ENCODE assay signal across 1 cellular context in the genomic region with DNA sequence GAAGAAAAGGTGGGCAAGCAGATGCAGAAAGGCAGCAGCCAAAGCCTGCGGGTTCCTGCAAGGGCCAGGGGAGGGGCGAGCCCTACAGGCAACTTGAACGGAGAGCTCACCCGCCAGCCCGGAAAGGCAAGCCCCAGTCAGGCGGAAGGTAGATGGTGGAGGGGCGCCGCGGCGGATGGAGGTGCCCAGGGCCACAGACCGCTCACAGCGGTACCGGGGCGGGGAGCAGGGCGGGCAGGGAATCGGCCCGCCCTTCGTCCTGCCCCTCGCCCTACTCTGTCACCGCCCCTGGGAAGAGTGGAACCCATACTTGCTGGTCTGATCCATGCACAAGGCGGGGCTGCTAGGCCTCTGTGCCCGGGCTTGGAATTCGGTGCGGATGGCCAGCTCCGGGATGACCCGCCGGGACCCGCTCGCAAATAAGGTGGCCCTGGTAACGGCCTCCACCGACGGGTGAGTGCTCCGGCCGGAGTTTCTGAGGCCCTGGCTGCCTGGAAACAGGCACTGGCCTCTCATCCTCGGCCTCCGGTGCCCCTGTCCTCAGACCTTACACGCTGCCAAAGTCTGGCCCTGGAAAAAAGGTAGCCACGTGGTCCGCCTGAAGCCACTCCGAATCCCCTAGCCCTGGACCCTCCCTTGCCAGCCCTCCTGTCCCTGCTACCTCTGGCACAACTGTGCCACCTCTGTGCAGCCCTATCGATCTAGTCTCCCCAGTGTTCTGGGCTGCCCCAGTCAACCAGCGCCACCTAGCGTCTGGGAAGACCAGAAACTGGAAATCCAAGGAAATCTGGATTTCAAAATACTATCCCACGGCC.
TF ChIP-seq lines count a peak whose summit lies in the region.

A gene (plus strand): TSS at position 307 of the 815 bp plus-strand sequence. CDS start 19 bp downstream, at position 326.

TF ChIP-seq in HepG2, 621 proteins besides CTCF, POLR2A, EP300 and RAD21 (continued from another document and continues in another):
- TF ChIP-seq AGO1 (IDR thresholded peaks at IDR 0.05; ENCODE audit: low read depth, low read length, poor library complexity, severe bottlenecking): peak; percentile 87
- TF ChIP-seq HOXA5 (CRISPR knock-in tag; IDR thresholded peaks at IDR 0.05): peak; percentile 95
- peak; percentile 98; the same call in 1 of the 2 replicates for TF ChIP-seq EED (CRISPR knock-in tag; IDR thresholded peaks at IDR 0.05)
- peak; percentile 97 for TF ChIP-seq ZSCAN9 (CRISPR knock-in tag; IDR thresholded peaks at IDR 0.05; ENCODE audit: borderline replicate concordance)
- no peak for TF ChIP-seq SUZ12 (IDR thresholded peaks at IDR 0.05; ENCODE audit: low read depth, low read length)
- TF ChIP-seq, protein P1, sequence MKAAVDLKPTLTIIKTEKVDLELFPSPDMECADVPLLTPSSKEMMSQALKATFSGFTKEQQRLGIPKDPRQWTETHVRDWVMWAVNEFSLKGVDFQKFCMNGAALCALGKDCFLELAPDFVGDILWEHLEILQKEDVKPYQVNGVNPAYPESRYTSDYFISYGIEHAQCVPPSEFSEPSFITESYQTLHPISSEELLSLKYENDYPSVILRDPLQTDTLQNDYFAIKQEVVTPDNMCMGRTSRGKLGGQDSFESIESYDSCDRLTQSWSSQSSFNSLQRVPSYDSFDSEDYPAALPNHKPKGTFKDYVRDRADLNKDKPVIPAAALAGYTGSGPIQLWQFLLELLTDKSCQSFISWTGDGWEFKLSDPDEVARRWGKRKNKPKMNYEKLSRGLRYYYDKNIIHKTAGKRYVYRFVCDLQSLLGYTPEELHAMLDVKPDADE (CRISPR knock-in tag; IDR thresholded peaks at IDR 0.05): no peak; the same call in 1 of the 2 replicates
- peak; percentile 73; the same call in 1 of the 2 replicates for TF ChIP-seq RCOR2 (CRISPR knock-in tag; IDR thresholded peaks at IDR 0.05)
- TF ChIP-seq ZNF484 (CRISPR knock-in tag; IDR thresholded peaks at IDR 0.05; ENCODE audit: borderline replicate concordance, low read depth): peak; percentile 50
- no peak for TF ChIP-seq MAFG (CRISPR knock-in tag; IDR thresholded peaks at IDR 0.05)
- TF ChIP-seq PPARG (CRISPR knock-in tag; conservative IDR thresholded peaks at IDR 0.05): peak; percentile 77
- TF ChIP-seq NR3C1 (CRISPR knock-in tag; IDR thresholded peaks at IDR 0.05): 0 out of 2 replicates have a peak, but pooled peaks have one; percentile 73
- no peak for TF ChIP-seq TCF7L2 (IDR thresholded peaks at IDR 0.05; ENCODE audit: low read depth, low read length)
- peak in 1 of 2 experiments; percentile 53; a peak in 2 of 4 replicates for TF ChIP-seq NR2F1 (CRISPR knock-in tag; IDR thresholded peaks at IDR 0.05)
- TF ChIP-seq ZNF180 (CRISPR knock-in tag; IDR thresholded peaks at IDR 0.05; ENCODE audit: borderline replicate concordance, low read depth): peak; percentile 96; the same call in 1 of the 2 replicates
- TF ChIP-seq CHCHD3 (CRISPR knock-in tag; IDR thresholded peaks at IDR 0.05): 0 out of 2 replicates have a peak, but pooled peaks have one; percentile 40
- TF ChIP-seq, protein P2, sequence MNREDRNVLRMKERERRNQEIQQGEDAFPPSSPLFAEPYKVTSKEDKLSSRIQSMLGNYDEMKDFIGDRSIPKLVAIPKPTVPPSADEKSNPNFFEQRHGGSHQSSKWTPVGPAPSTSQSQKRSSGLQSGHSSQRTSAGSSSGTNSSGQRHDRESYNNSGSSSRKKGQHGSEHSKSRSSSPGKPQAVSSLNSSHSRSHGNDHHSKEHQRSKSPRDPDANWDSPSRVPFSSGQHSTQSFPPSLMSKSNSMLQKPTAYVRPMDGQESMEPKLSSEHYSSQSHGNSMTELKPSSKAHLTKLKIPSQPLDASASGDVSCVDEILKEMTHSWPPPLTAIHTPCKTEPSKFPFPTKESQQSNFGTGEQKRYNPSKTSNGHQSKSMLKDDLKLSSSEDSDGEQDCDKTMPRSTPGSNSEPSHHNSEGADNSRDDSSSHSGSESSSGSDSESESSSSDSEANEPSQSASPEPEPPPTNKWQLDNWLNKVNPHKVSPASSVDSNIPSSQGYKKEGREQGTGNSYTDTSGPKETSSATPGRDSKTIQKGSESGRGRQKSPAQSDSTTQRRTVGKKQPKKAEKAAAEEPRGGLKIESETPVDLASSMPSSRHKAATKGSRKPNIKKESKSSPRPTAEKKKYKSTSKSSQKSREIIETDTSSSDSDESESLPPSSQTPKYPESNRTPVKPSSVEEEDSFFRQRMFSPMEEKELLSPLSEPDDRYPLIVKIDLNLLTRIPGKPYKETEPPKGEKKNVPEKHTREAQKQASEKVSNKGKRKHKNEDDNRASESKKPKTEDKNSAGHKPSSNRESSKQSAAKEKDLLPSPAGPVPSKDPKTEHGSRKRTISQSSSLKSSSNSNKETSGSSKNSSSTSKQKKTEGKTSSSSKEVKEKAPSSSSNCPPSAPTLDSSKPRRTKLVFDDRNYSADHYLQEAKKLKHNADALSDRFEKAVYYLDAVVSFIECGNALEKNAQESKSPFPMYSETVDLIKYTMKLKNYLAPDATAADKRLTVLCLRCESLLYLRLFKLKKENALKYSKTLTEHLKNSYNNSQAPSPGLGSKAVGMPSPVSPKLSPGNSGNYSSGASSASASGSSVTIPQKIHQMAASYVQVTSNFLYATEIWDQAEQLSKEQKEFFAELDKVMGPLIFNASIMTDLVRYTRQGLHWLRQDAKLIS (CRISPR knock-in tag; IDR thresholded peaks at IDR 0.05): peak; percentile 85
- no peak for TF ChIP-seq ZNF382 (CRISPR knock-in tag; IDR thresholded peaks at IDR 0.05; ENCODE audit: borderline replicate concordance)
- TF ChIP-seq ZSCAN21 (CRISPR knock-in tag; IDR thresholded peaks at IDR 0.05; ENCODE audit: borderline replicate concordance): peak; percentile 98
- TF ChIP-seq FOXC1 (CRISPR knock-in tag; IDR thresholded peaks at IDR 0.05; ENCODE audit: borderline replicate concordance): peak; percentile 99
- no peak for TF ChIP-seq ZNF75D (CRISPR knock-in tag; IDR thresholded peaks at IDR 0.05; ENCODE audit: borderline replicate concordance)
- TF ChIP-seq, protein P3, sequence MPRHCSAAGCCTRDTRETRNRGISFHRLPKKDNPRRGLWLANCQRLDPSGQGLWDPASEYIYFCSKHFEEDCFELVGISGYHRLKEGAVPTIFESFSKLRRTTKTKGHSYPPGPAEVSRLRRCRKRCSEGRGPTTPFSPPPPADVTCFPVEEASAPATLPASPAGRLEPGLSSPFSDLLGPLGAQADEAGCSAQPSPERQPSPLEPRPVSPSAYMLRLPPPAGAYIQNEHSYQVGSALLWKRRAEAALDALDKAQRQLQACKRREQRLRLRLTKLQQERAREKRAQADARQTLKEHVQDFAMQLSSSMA (CRISPR knock-in tag; IDR thresholded peaks at IDR 0.05): peak; percentile 96
- peak; percentile 94; the same call in 1 of the 2 replicates for TF ChIP-seq DR1 (CRISPR knock-in tag; IDR thresholded peaks at IDR 0.05)
- peak; percentile 50; the same call in 1 of the 2 replicates for TF ChIP-seq MAZ (IDR thresholded peaks at IDR 0.05; ENCODE audit: borderline replicate concordance, low read depth, low read length)
- peak; percentile 92 for TF ChIP-seq MAZ (CRISPR knock-in tag; IDR thresholded peaks at IDR 0.05; ENCODE audit: low read depth)
- TF ChIP-seq ZNF547 (CRISPR knock-in tag; IDR thresholded peaks at IDR 0.05): peak; percentile 98
- TF ChIP-seq, protein P4, sequence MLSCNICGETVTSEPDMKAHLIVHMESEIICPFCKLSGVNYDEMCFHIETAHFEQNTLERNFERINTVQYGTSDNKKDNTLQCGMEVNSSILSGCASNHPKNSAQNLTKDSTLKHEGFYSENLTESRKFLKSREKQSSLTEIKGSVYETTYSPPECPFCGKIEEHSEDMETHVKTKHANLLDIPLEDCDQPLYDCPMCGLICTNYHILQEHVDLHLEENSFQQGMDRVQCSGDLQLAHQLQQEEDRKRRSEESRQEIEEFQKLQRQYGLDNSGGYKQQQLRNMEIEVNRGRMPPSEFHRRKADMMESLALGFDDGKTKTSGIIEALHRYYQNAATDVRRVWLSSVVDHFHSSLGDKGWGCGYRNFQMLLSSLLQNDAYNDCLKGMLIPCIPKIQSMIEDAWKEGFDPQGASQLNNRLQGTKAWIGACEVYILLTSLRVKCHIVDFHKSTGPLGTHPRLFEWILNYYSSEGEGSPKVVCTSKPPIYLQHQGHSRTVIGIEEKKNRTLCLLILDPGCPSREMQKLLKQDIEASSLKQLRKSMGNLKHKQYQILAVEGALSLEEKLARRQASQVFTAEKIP (CRISPR knock-in tag; IDR thresholded peaks at IDR 0.05; ENCODE audit: borderline replicate concordance): 0 out of 2 replicates have a peak, but pooled peaks have one; percentile 90
- TF ChIP-seq ZNF766 (CRISPR knock-in tag; IDR thresholded peaks at IDR 0.05; ENCODE audit: borderline replicate concordance): peak; percentile 93
- no peak for TF ChIP-seq FOXK2 (IDR thresholded peaks at IDR 0.05)
- TF ChIP-seq ZIK1 (CRISPR knock-in tag; IDR thresholded peaks at IDR 0.05; ENCODE audit: borderline replicate concordance, low read depth): peak; percentile 93
- peak; percentile 98 for TF ChIP-seq ISX (CRISPR knock-in tag; conservative IDR thresholded peaks at IDR 0.05)
- peak; percentile 90 for TF ChIP-seq SALL1 (CRISPR knock-in tag; IDR thresholded peaks at IDR 0.05)
- peak; percentile 99 for TF ChIP-seq ZNF737 (CRISPR knock-in tag; IDR thresholded peaks at IDR 0.05; ENCODE audit: borderline replicate concordance)
- no peak for TF ChIP-seq SMARCE1 (IDR thresholded peaks at IDR 0.05; ENCODE audit: borderline replicate concordance)
- TF ChIP-seq ZFP82 (CRISPR knock-in tag; IDR thresholded peaks at IDR 0.05; ENCODE audit: borderline replicate concordance): peak; percentile 96; the same call in 1 of the 2 replicates
- TF ChIP-seq, protein P5, sequence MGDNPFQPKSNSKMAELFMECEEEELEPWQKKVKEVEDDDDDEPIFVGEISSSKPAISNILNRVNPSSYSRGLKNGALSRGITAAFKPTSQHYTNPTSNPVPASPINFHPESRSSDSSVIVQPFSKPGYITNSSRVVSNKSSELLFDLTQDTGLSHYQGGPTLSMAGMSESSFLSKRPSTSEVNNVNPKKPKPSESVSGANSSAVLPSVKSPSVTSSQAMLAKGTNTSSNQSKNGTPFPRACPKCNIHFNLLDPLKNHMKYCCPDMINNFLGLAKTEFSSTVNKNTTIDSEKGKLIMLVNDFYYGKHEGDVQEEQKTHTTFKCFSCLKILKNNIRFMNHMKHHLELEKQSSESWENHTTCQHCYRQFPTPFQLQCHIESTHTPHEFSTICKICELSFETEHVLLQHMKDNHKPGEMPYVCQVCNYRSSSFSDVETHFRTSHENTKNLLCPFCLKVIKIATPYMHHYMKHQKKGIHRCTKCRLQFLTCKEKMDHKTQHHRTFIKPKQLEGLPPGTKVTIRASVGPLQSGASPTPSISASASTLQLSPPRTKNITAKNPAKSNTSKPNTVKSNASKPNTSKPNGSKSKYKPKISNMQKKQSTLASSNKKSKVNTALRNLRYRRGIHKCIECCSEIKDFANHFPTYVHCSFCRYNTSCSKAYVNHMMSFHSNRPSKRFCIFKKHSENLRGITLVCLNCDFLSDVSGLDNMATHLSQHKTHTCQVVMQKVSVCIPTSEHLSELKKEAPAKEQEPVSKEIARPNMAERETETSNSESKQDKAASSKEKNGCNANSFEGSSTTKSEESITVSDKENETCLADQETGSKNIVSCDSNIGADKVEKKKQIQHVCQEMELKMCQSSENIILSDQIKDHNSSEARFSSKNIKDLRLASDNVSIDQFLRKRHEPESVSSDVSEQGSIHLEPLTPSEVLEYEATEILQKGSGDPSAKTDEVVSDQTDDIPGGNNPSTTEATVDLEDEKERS (CRISPR knock-in tag; IDR thresholded peaks at IDR 0.05): peak; percentile 94
- TF ChIP-seq ZNF7 (CRISPR knock-in tag; IDR thresholded peaks at IDR 0.05): no peak
- no peak for TF ChIP-seq TRIM24 (CRISPR knock-in tag; IDR thresholded peaks at IDR 0.05)
- peak; percentile 99 for TF ChIP-seq ZNF781 (CRISPR knock-in tag; IDR thresholded peaks at IDR 0.05; ENCODE audit: borderline replicate concordance, not compliant biosample characterization)
- TF ChIP-seq, protein P6, sequence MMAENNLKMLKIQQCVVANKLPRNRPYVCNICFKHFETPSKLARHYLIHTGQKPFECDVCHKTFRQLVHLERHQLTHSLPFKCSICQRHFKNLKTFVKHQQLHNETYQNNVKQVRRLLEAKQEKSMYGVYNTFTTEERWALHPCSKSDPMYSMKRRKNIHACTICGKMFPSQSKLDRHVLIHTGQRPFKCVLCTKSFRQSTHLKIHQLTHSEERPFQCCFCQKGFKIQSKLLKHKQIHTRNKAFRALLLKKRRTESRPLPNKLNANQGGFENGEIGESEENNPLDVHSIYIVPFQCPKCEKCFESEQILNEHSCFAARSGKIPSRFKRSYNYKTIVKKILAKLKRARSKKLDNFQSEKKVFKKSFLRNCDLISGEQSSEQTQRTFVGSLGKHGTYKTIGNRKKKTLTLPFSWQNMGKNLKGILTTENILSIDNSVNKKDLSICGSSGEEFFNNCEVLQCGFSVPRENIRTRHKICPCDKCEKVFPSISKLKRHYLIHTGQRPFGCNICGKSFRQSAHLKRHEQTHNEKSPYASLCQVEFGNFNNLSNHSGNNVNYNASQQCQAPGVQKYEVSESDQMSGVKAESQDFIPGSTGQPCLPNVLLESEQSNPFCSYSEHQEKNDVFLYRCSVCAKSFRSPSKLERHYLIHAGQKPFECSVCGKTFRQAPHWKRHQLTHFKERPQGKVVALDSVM (CRISPR knock-in tag; IDR thresholded peaks at IDR 0.05): peak; percentile 96
- no peak for TF ChIP-seq HDAC6 (IDR thresholded peaks at IDR 0.05; ENCODE audit: low read depth, low read length)
- peak; percentile 100 for TF ChIP-seq RBFOX2 (IDR thresholded peaks at IDR 0.05; ENCODE audit: low read depth, low read length)
- TF ChIP-seq ZKSCAN1 (IDR thresholded peaks at IDR 0.05; ENCODE audit: low read length): no peak
- peak; percentile 89 for TF ChIP-seq SMYD3 (CRISPR knock-in tag; IDR thresholded peaks at IDR 0.05)
- TF ChIP-seq, protein P7, sequence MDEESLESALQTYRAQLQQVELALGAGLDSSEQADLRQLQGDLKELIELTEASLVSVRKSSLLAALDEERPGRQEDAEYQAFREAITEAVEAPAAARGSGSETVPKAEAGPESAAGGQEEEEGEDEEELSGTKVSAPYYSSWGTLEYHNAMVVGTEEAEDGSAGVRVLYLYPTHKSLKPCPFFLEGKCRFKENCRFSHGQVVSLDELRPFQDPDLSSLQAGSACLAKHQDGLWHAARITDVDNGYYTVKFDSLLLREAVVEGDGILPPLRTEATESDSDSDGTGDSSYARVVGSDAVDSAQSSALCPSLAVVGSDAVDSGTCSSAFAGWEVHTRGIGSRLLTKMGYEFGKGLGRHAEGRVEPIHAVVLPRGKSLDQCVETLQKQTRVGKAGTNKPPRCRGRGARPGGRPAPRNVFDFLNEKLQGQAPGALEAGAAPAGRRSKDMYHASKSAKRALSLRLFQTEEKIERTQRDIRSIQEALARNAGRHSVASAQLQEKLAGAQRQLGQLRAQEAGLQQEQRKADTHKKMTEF (CRISPR knock-in tag; IDR thresholded peaks at IDR 0.05): peak; percentile 100
- TF ChIP-seq REPIN1 (CRISPR knock-in tag; IDR thresholded peaks at IDR 0.05; ENCODE audit: borderline replicate concordance, low read depth): peak; percentile 67
- TF ChIP-seq RFX5 (IDR thresholded peaks at IDR 0.05; ENCODE audit: low read depth, low read length): no peak
- TF ChIP-seq ZBTB20 (CRISPR knock-in tag; IDR thresholded peaks at IDR 0.05; ENCODE audit: borderline replicate concordance, low read depth): peak; percentile 83; the same call in 1 of the 2 replicates
- TF ChIP-seq BRCA1 (CRISPR knock-in tag; IDR thresholded peaks at IDR 0.05): peak; percentile 90
- peak; percentile 85; the same call in 1 of the 2 replicates for TF ChIP-seq SALL2 (CRISPR knock-in tag; IDR thresholded peaks at IDR 0.05)
- TF ChIP-seq RORA (CRISPR knock-in tag; IDR thresholded peaks at IDR 0.05): no peak
- TF ChIP-seq ZNF776 (CRISPR knock-in tag; IDR thresholded peaks at IDR 0.05): peak; percentile 95
- TF ChIP-seq SAFB2 (CRISPR knock-in tag; IDR thresholded peaks at IDR 0.05; ENCODE audit: borderline replicate concordance, low read depth): peak; percentile 100
